8 cellular contexts compared by ENCODE assay signal in the genomic region with DNA sequence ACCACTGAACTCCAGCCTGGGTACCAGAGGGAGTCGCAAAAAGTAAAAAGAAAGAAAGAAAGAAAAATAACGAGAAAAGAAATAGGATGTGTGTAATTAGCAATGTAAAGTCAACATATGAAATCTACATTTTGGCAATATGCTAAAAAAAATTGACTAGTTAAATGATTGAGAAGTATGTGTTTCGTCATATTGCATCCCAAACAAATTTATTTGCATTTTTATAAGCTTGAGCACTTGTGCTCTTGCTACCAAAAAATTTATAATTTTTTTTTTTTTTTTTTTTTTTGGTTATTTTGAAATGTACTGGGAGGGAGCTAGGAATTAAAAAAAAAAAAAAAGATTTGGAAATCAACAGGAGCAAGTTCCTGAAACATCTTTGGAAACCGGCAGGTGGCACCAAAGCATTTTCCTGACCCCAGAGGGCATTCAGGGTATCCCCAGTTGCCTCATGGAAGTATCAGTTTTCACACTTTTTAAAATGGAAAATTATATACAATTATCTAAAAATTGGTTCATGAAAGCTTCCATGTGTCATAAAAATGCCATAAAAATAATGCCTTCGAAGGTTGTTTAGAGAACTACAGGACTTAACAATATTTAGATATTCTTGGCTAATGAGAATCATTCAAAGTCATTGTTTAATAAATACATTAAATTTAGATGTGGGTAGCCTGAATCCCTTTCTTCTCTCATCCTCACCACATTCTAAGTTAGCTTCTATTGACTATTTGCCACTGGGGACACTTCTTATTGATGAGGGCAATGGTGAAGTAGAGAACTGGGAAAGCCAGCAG. TPM values are rescaled to one million over a fixed set of nuclear protein-coding genes. Genes with fewer than 3 reads are reported as not detected.
DNase-seq lines count a peak whose midpoint lies in the region; ATAC-seq and TF ChIP-seq lines count a peak whose summit lies in the region.

No MANE protein-coding gene starts in this region.

- peaks cover 3% of the 10 kb centered on the region for H3K36me3 Mint-ChIP-seq in activated naive CD8-positive, alpha-beta T cell treated with anti-CD3 and anti-CD28 coated beads, Interleukin-2, amount 50 U/mL, for 24 hours (ENCODE audit: low read depth)
- H3K36me3 Mint-ChIP-seq in activated naive CD8-positive, alpha-beta T cell treated with anti-CD3 and anti-CD28 coated beads for 36 hours, result peaks cover 2% of the 10 kb centered on the region

- H3K27ac ChIP-seq in WERI-Rb-1 (no peak overlapping the region), left ventricle myocardium inferior (replicated peaks) (no peak overlapping the region)

- no peak overlapping the region for H3K27ac Mint-ChIP-seq in activated naive CD8-positive, alpha-beta T cell treated with anti-CD3 and anti-CD28 coated beads, Interleukin-2, amount 50 U/mL, for 24 hours
- H3K27ac Mint-ChIP-seq in activated naive CD8-positive, alpha-beta T cell treated with anti-CD3 and anti-CD28 coated beads for 36 hours, result no peak overlapping the region

- no peaks in the 10 kb centered on the region for H3K9me3 Mint-ChIP-seq in activated naive CD8-positive, alpha-beta T cell treated with anti-CD3 and anti-CD28 coated beads, Interleukin-2, amount 50 U/mL, for 24 hours
- peaks cover 3% of the 10 kb centered on the region for H3K9me3 Mint-ChIP-seq in activated naive CD8-positive, alpha-beta T cell treated with anti-CD3 and anti-CD28 coated beads for 36 hours

- DNase-seq in activated naive CD8-positive, alpha-beta T cell treated with anti-CD3 and anti-CD28 coated beads, Interleukin-2, amount 50 U/mL, for 24 hours, result peak; percentile 44
- no peak for DNase-seq in activated naive CD8-positive, alpha-beta T cell treated with anti-CD3 and anti-CD28 coated beads for 36 hours
- peak; percentile 71 for DNase-seq in NCI-H1092 treated with DMSO at 0.1 percent for 48 hours (lab: John Stamatoyannopoulos, UW)
- DNase-seq in WERI-Rb-1, result peak; percentile 81
- DNase-seq in left ventricle myocardium inferior, result peak; percentile 42
- DNase-seq in skeletal muscle cell (ENCODE audit: low read depth), result peak; percentile 3

- H3K4me1 Mint-ChIP-seq in activated naive CD8-positive, alpha-beta T cell treated with anti-CD3 and anti-CD28 coated beads, Interleukin-2, amount 50 U/mL, for 24 hours, result peaks cover 4% of the 10 kb centered on the region
- peaks cover 2% of the 10 kb centered on the region for H3K4me1 Mint-ChIP-seq in activated naive CD8-positive, alpha-beta T cell treated with anti-CD3 and anti-CD28 coated beads for 36 hours

- H3K27me3 Mint-ChIP-seq in activated naive CD8-positive, alpha-beta T cell treated with anti-CD3 and anti-CD28 coated beads, Interleukin-2, amount 50 U/mL, for 24 hours, result peaks cover 41% of the 10 kb centered on the region
- peaks cover 43% of the 10 kb centered on the region for H3K27me3 Mint-ChIP-seq in activated naive CD8-positive, alpha-beta T cell treated with anti-CD3 and anti-CD28 coated beads for 36 hours

- TF ChIP-seq CTCF in WERI-Rb-1 (IDR thresholded peaks at IDR 0.05; ENCODE audit: low read depth, low read length) (peak; percentile 63), left ventricle myocardium inferior (IDR thresholded peaks at IDR 0.05; ENCODE audit: borderline replicate concordance) (peak; percentile 66)

- H3K4me3 ChIP-seq in WERI-Rb-1 (ENCODE audit: low read depth, low read length) (no peak overlapping the region), left ventricle myocardium inferior (no peak overlapping the region), skeletal muscle cell (ENCODE audit: low read depth, low read length) (no peak overlapping the region)

- H3K27me3 ChIP-seq in WERI-Rb-1 (ENCODE audit: insufficient read depth, low read depth, severe bottlenecking) (no peaks in the 10 kb centered on the region), left ventricle myocardium inferior (ENCODE audit: low read depth) (peaks cover 5% of the 10 kb centered on the region)

- H3K4me3 Mint-ChIP-seq in activated naive CD8-positive, alpha-beta T cell treated with anti-CD3 and anti-CD28 coated beads, Interleukin-2, amount 50 U/mL, for 24 hours, result no peak overlapping the region
- no peak overlapping the region for H3K4me3 Mint-ChIP-seq in activated naive CD8-positive, alpha-beta T cell treated with anti-CD3 and anti-CD28 coated beads for 36 hours

- no peak for ATAC-seq in activated naive CD8-positive, alpha-beta T cell treated with anti-CD3 and anti-CD28 coated beads, Interleukin-2, amount 50 U/mL, for 24 hours
- ATAC-seq in GM18502 (IDR thresholded peaks at IDR 0.05; ENCODE audit: poor library complexity, unreplicated experiment), result no peak
- ATAC-seq in GM18909 (IDR thresholded peaks at IDR 0.05; ENCODE audit: poor library complexity, unreplicated experiment), result no peak

- H3K4me1 ChIP-seq in left ventricle myocardium inferior, result peaks cover 13% of the 10 kb centered on the region

- intact Hi-C loops in left ventricle myocardium inferior (cut with micrococcal nuclease), result no loop called here

- no peaks in the 10 kb centered on the region for H3K9me3 ChIP-seq in WERI-Rb-1 (ENCODE audit: severe bottlenecking)
- no peaks in the 10 kb centered on the region for H3K9me3 ChIP-seq in left ventricle myocardium inferior (replicated peaks)

- H3K36me3 ChIP-seq in WERI-Rb-1, result no peaks in the 10 kb centered on the region
- H3K36me3 ChIP-seq in left ventricle myocardium inferior, result no peaks in the 10 kb centered on the region

RNA-seq across cellular contexts. Expression of a gene that starts 4.8 kb away (rescaled TPM):
- 100 to 1,000 TPM; 101 TPM for total RNA-seq in activated naive CD8-positive, alpha-beta T cell treated with anti-CD3 and anti-CD28 coated beads for 36 hours
- 12.8 TPM for total RNA-seq in left ventricle myocardium inferior
